Comparison of ENCODE assay signal across 9 cellular contexts in the genomic region with DNA sequence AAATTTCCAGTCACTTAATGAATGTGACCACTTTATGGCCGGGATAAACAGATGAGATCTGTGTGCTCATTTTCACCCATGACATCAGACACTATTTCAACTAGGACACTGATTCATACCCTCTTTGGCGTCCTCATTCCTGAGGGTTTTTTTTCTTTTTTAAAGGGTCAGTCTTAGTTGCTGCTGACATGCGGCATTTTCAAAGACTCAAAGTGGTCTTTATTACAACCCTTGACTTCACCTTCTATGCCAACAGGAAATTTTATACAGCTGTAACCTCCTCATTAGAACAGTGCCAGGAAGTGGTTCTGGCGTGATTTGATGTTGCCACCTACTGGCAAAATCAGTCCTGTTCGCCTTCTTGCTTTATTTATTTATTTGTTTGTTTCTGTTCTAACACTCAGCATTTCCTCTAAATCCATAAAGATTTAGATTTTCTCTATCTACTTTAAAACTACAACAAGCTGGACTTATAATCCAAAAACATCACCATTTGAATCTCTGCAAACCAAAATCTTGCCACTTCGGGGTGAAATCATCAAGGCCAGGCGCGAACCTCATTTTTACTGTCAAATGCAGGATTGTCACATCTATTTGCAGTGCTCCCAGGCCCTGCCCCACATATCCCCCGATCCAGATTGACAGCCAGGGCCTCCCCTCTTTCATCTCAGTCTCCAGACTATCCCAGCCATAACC.
DNase-seq lines count a peak whose midpoint lies in the region; ATAC-seq and TF ChIP-seq lines count a peak whose summit lies in the region.
"Had no signal": no experiment of that assay in that cellular context is flagged by ENCODE, and none has a peak within 500 bp of the region (broad histone marks: within the 10 kb centered on the region; RNA-seq: fewer than 3 reads in every experiment).

No MANE protein-coding gene starts in this region.

- peaks cover 0 to 11% (median 7%) of the 10 kb centered on the region in 3 donors for H3K9me3 ChIP-seq in tibial artery

- intact Hi-C loops in tibial artery (cut with DNase I; ENCODE audit: low total_unique reads): no loop called here

- no peak overlapping the region for H3K4me3 ChIP-seq in GM06990 (replicated peaks; ENCODE audit: low read depth, low read length)
- no peak overlapping the region for H3K4me3 ChIP-seq in tibial artery

- no peak for DNase-seq in GM06990 (ENCODE audit: extremely low read depth, insufficient read length)
- peak; percentile 52 to 66 for DNase-seq in NCI-H524 (lab: John Stamatoyannopoulos, UW)
- DNase-seq in endothelial cell (ENCODE audit: low spot score): no peak
- DNase-seq in nucleus accumbens (lab: John Stamatoyannopoulos, UW): peak in 39 of 56 donors; percentile 7 to 65 (median 36)
- DNase-seq in tibial artery: no peak
- DNase-seq in KG1 (lab: John Stamatoyannopoulos, UW): no peak

- H3K27ac Mint-ChIP-seq in endothelial cell (ENCODE audit: unreplicated experiment): no peak overlapping the region

- H3K4me1 ChIP-seq in tibial artery: no peaks in the 10 kb centered on the region

- H3K27me3 ChIP-seq in GM06990 (replicated peaks; ENCODE audit: control insufficient read depth, insufficient read depth, low read length): no peaks in the 10 kb centered on the region
- no peaks in the 10 kb centered on the region for H3K27me3 ChIP-seq in tibial artery

- H3K27ac ChIP-seq in tibial artery: no peak overlapping the region
- H3K27ac ChIP-seq: HL-60 had no signal

- H3K36me3 Mint-ChIP-seq in endothelial cell (ENCODE audit: low read depth, unreplicated experiment): peaks cover 7% of the 10 kb centered on the region

- H3K36me3 ChIP-seq in GM06990 (ENCODE audit: control insufficient read depth, insufficient read depth, low read length): no peaks in the 10 kb centered on the region
- H3K36me3 ChIP-seq in tibial artery: no peaks in the 10 kb centered on the region

- H3K27me3 Mint-ChIP-seq in endothelial cell (ENCODE audit: unreplicated experiment): no peaks in the 10 kb centered on the region

- peaks cover 4% of the 10 kb centered on the region for H3K4me1 Mint-ChIP-seq in endothelial cell (ENCODE audit: unreplicated experiment)

- H3K9me3 Mint-ChIP-seq in endothelial cell (ENCODE audit: unreplicated experiment): peaks cover 7% of the 10 kb centered on the region

- TF ChIP-seq CTCF in GM06990 (IDR thresholded peaks at IDR 0.05; ENCODE audit: insufficient read depth, low read length, poor library complexity, severe bottlenecking): peak; percentile 23
- peak; percentile 44 for TF ChIP-seq CTCF in endothelial cell (IDR thresholded peaks at IDR 0.05; ENCODE audit: unreplicated experiment)
- no peak for TF ChIP-seq CTCF in tibial artery (IDR thresholded peaks at IDR 0.05)

- no peak overlapping the region for H3K4me3 Mint-ChIP-seq in endothelial cell (ENCODE audit: unreplicated experiment)

- ATAC-seq in GM18498 (IDR thresholded peaks at IDR 0.05; ENCODE audit: unreplicated experiment) (no peak), HG03135 (IDR thresholded peaks at IDR 0.05; ENCODE audit: unreplicated experiment) (no peak)

Comparison
In these comparisons a context has a peak if more than half of its experiments do, and no peak if none do; other contexts are left out.
1. DNase-seq: peak in NCI-H524 (2 of 2) and nucleus accumbens (39 of 56); none in GM06990 (single experiment), endothelial cell (single experiment), tibial artery (0 of 2) and KG1 (single experiment).
2. CTCF ChIP-seq: peak in GM06990 (single experiment) and endothelial cell (single experiment); none in tibial artery (0 of 2).